In the genomic region with DNA sequence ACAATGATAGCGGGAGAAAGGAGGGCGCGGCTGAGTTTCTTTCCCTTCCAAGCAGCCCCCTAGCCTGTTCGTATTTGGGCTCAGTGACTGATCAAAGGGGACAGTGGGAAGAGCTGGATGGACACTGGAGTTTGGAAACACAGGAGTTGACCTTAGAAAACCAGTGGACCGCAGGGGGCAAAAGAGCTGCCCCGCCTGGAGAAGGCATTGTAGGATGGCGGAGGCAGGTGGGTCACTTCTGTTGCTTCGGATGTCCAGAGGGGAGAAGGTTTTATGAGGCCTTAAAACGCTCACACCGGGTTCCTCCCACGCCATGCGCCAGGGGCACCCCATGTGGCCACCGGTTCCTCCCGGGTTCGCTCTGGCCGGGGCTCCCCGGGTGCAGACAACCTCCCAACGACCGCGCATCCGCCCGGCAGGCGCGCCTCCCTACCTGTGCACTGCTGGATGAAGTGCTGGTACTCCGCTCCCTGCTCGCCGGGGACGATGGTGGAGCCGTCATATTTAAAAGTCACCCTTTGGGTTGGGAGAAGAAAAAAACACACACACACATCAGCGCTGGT, we compare ENCODE assay signal across 1 cellular context.
A peak's percentile ranks its signal among the peaks of the same experiment; 100 is the strongest.
TF ChIP-seq lines count a peak whose summit lies in the region.

No MANE protein-coding gene starts in this region.

TF ChIP-seq in K562, 482 proteins besides CTCF, POLR2A, EP300 and RAD21 (continued from another document and continues in another):
- TF ChIP-seq MGA (IDR thresholded peaks at IDR 0.05) (no peak), GABPB2 (CRISPR knock-in tag; conservative IDR thresholded peaks at IDR 0.05) (no peak), RBFOX2 (IDR thresholded peaks at IDR 0.05; ENCODE audit: low read depth, low read length) (no peak), SIN3A (IDR thresholded peaks at IDR 0.05; ENCODE audit: borderline replicate concordance in 2 of 2, control insufficient read depth in 1 of 2, low read depth in 2 of 2, low read length in 2 of 2) (peak in 1 of 2 experiments; percentile 58; a peak in 1 of 4 replicates), AFF4 (CRISPR knock-in tag; IDR thresholded peaks at IDR 0.05) (no peak), ZNF277 (CRISPR knock-in tag; IDR thresholded peaks at IDR 0.05; ENCODE audit: borderline replicate concordance) (no peak), PTBP1 (IDR thresholded peaks at IDR 0.05; ENCODE audit: low read depth, low read length) (no peak), ZBTB7A (IDR thresholded peaks at IDR 0.05; ENCODE audit: borderline replicate concordance, control insufficient read depth, low read depth, low read length) (no peak), EGR1 (conservative IDR thresholded peaks at IDR 0.05) (peak; percentile 40), MAFF (IDR thresholded peaks at IDR 0.05; ENCODE audit: low read length) (no peak), HIVEP1 (CRISPR knock-in tag; IDR thresholded peaks at IDR 0.05) (no peak), CREB1 (IDR thresholded peaks at IDR 0.05) (no peak), CREB1 (CRISPR knock-in tag; IDR thresholded peaks at IDR 0.05) (0 out of 2 replicates have a peak, but pooled peaks have one; percentile 11), TBL1XR1 (IDR thresholded peaks at IDR 0.05; ENCODE audit: low read length in 2 of 2) (no peak), HMGXB4 (CRISPR knock-in tag; IDR thresholded peaks at IDR 0.05) (no peak), RBM22 (IDR thresholded peaks at IDR 0.05; ENCODE audit: low read depth, low read length, poor library complexity, severe bottlenecking) (no peak), ZNF133 (CRISPR knock-in tag; IDR thresholded peaks at IDR 0.05) (no peak), HINFP (tag; conservative IDR thresholded peaks at IDR 0.05; ENCODE audit: low read depth) (no peak), ZNF282 (CRISPR knock-in tag; IDR thresholded peaks at IDR 0.05) (no peak), XRCC4 (IDR thresholded peaks at IDR 0.05; ENCODE audit: extremely low read depth, insufficient read depth, insufficient read length) (no peak)
- TF ChIP-seq, protein P1, sequence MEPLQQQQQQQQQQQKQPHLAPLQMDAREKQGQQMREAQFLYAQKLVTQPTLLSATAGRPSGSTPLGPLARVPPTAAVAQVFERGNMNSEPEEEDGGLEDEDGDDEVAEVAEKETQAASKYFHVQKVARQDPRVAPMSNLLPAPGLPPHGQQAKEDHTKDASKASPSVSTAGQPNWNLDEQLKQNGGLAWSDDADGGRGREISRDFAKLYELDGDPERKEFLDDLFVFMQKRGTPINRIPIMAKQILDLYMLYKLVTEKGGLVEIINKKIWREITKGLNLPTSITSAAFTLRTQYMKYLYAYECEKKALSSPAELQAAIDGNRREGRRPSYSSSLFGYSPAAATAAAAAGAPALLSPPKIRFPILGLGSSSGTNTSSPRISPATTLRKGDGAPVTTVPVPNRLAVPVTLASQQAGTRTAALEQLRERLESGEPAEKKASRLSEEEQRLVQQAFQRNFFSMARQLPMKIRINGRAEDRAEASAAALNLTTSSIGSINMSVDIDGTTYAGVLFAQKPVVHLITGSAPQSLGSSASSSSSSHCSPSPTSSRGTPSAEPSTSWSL (CRISPR knock-in tag; IDR thresholded peaks at IDR 0.05; ENCODE audit: borderline replicate concordance) = no peak
- TF ChIP-seq, protein P2, sequence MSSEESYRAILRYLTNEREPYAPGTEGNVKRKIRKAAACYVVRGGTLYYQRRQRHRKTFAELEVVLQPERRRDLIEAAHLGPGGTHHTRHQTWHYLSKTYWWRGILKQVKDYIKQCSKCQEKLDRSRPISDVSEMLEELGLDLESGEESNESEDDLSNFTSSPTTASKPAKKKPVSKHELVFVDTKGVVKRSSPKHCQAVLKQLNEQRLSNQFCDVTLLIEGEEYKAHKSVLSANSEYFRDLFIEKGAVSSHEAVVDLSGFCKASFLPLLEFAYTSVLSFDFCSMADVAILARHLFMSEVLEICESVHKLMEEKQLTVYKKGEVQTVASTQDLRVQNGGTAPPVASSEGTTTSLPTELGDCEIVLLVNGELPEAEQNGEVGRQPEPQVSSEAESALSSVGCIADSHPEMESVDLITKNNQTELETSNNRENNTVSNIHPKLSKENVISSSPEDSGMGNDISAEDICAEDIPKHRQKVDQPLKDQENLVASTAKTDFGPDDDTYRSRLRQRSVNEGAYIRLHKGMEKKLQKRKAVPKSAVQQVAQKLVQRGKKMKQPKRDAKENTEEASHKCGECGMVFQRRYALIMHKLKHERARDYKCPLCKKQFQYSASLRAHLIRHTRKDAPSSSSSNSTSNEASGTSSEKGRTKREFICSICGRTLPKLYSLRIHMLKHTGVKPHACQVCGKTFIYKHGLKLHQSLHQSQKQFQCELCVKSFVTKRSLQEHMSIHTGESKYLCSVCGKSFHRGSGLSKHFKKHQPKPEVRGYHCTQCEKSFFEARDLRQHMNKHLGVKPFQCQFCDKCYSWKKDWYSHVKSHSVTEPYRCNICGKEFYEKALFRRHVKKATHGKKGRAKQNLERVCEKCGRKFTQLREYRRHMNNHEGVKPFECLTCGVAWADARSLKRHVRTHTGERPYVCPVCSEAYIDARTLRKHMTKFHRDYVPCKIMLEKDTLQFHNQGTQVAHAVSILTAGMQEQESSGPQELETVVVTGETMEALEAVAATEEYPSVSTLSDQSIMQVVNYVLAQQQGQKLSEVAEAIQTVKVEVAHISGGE (CRISPR knock-in tag; IDR thresholded peaks at IDR 0.05) = no peak; a peak in 1 of 6 replicates
